Comparison of ENCODE assay signal across 12 cellular contexts in genomic region chr1:2594001-2594640, GRCh38. TPM values are rescaled to one million over a fixed set of nuclear protein-coding genes. Genes with fewer than 3 reads are reported as not detected.
DNase-seq lines count a peak whose midpoint lies in the region; TF ChIP-seq lines count a peak whose summit lies in the region.
"Had no signal": no experiment of that assay in that cellular context is flagged by ENCODE, and none has a peak within 500 bp of the region (broad histone marks: within the 10 kb centered on the region; RNA-seq: fewer than 3 reads in every experiment).

No MANE protein-coding gene starts in this region.

- peaks cover 3% of the 10 kb centered on the region for H3K4me1 Mint-ChIP-seq in activated T-cell treated with anti-CD3 and anti-CD28 coated beads, Interleukin-2, amount 50 U/mL, for 24 hours (ENCODE audit: low read depth)

- in situ Hi-C loops in transverse colon (cut with MboI; ENCODE audit: low pct_ligation_motif_present in 1 of 4, low pct_unique_long_range_greater_than_20kb in 1 of 4, low sequenced_read_pairs in 3 of 4), result no loop called here

- H3K4me1 ChIP-seq in transverse colon, result peaks cover 0 to 20% (median 7%) of the 10 kb centered on the region in 4 donors

- H3K27ac ChIP-seq in transverse colon, result no peak overlapping the region

- H3K4me3 Mint-ChIP-seq in activated T-cell treated with anti-CD3 and anti-CD28 coated beads, Interleukin-2, amount 50 U/mL, for 24 hours, result no peak overlapping the region
- H3K4me3 Mint-ChIP-seq: B cell; stimulated activated naive CD8-positive, alpha-beta T cell treated with anti-CD3 and anti-CD28 coated beads, Interleukin-15, Interleukin-2, amounts not matched to agents 100 ng/mL and 50 ng/mL, for 24 hours; T-cell had no signal

- no peaks in the 10 kb centered on the region for H3K9me3 ChIP-seq in transverse colon

- peak; percentile 13 for DNase-seq in activated T-cell treated with anti-CD3 and anti-CD28 coated beads, Interleukin-2, amount 50 U/mL, for 1 hour
- DNase-seq in activated T-cell treated with anti-CD3 and anti-CD28 coated beads for 4 hours, result no peak
- DNase-seq in astrocyte of the hippocampus (ENCODE audit: low read depth, low spot score), result peak; percentile 63
- DNase-seq in kidney glomerular epithelial cell (lab: John Stamatoyannopoulos, UW), result peak; percentile 46
- DNase-seq in transverse colon, result peak; percentile 65
- DNase-seq in activated T-cell treated with anti-CD3 and anti-CD28 coated beads, Interleukin-2, amount 50 U/mL, for 24 hours, result no peak
- DNase-seq in NCI-H1417 treated with DMSO at 0.1 percent for 48 hours (lab: John Stamatoyannopoulos, UW), result no peak
- DNase-seq in NCI-H1092 treated with DMSO at 0.1 percent for 48 hours (lab: John Stamatoyannopoulos, UW), result no peak
- DNase-seq: activated gamma-delta T cell treated with Interleukin-2 at 50 U/mL for 16 hours, T-cell had no signal

- TF ChIP-seq CTCF in transverse colon (IDR thresholded peaks at IDR 0.05), result no peak

- intact Hi-C loops in transverse colon (cut with DNase I; ENCODE audit: low total_unique reads), result no loop called here

- no peak overlapping the region for H3K27ac Mint-ChIP-seq in activated T-cell treated with anti-CD3 and anti-CD28 coated beads, Interleukin-2, amount 50 U/mL, for 24 hours
- H3K27ac Mint-ChIP-seq: B cell; stimulated activated naive CD8-positive, alpha-beta T cell treated with anti-CD3 and anti-CD28 coated beads, Interleukin-15, Interleukin-2, amounts not matched to agents 100 ng/mL and 50 ng/mL, for 24 hours; T-cell had no signal

- H3K27me3 ChIP-seq in transverse colon, result no peaks in the 10 kb centered on the region

- H3K36me3 ChIP-seq in transverse colon, result no peaks in the 10 kb centered on the region

- no peak for TF ChIP-seq EP300 in transverse colon (IDR thresholded peaks at IDR 0.05; ENCODE audit: low read depth)

- H3K9me3 Mint-ChIP-seq in activated T-cell treated with anti-CD3 and anti-CD28 coated beads, Interleukin-2, amount 50 U/mL, for 24 hours, result peaks cover 2% of the 10 kb centered on the region
- H3K9me3 Mint-ChIP-seq: stimulated activated naive CD8-positive, alpha-beta T cell treated with anti-CD3 and anti-CD28 coated beads, Interleukin-15, Interleukin-2, amounts not matched to agents 100 ng/mL and 50 ng/mL, for 24 hours had no signal

- peaks cover 7% of the 10 kb centered on the region for H3K36me3 Mint-ChIP-seq in activated T-cell treated with anti-CD3 and anti-CD28 coated beads, Interleukin-2, amount 50 U/mL, for 24 hours (ENCODE audit: low read depth)
- H3K36me3 Mint-ChIP-seq: T-cell had no signal

- 22% methylated on average over 18 of the region's 20 CpGs; no CpG with 5 or more reads in 1 of the 2 donors for WGBS in transverse colon (ENCODE audit: low coverage in 1 of 2), 2 donors

- H3K27me3 Mint-ChIP-seq in activated T-cell treated with anti-CD3 and anti-CD28 coated beads, Interleukin-2, amount 50 U/mL, for 24 hours, result no peaks in the 10 kb centered on the region
- H3K27me3 Mint-ChIP-seq: stimulated activated naive CD8-positive, alpha-beta T cell treated with anti-CD3 and anti-CD28 coated beads, Interleukin-15, Interleukin-2, amounts not matched to agents 100 ng/mL and 50 ng/mL, for 24 hours had no signal

- no peak for TF ChIP-seq POLR2A in transverse colon (IDR thresholded peaks at IDR 0.05)

- peak overlapping the region in 2 of 4 donors; percentile 5 to 11 for H3K4me3 ChIP-seq in transverse colon

RNA-seq across cellular contexts. Expression of gene PRXL2B, which starts 7.5 kb away (rescaled TPM):
- 100 to 1,000 TPM in 1 of 4 donors, 10 to 100 TPM in 3; 33.7 to 101 (median 50.1) TPM for total RNA-seq in transverse colon

RNA-seq across cellular contexts. Expression of gene TNFRSF14, which starts 38.0 kb away (rescaled TPM):
- 100 to 1,000 TPM; 178 to 758 (median 278) TPM for total RNA-seq in transverse colon

RNA-seq across cellular contexts. Expression of gene MMEL1, which starts 38.7 kb away (rescaled TPM):
- 10 to 100 TPM in 3 of 4 donors, not detected in 1; 10.5 to 16.7 (median 12.4) TPM for total RNA-seq in transverse colon
- total RNA-seq: B cell had no signal

Comparison
In these comparisons a context has a peak if more than half of its experiments do, and no peak if none do; other contexts are left out.
1. DNase-seq: peak in activated T-cell treated with anti-CD3 and anti-CD28 coated beads, Interleukin-2, amount 50 U/mL, for 1 hour (single experiment), astrocyte of the hippocampus (single experiment), kidney glomerular epithelial cell (single experiment) and transverse colon (single experiment); none in activated T-cell treated with anti-CD3 and anti-CD28 coated beads for 4 hours (single experiment), activated T-cell treated with anti-CD3 and anti-CD28 coated beads, Interleukin-2, amount 50 U/mL, for 24 hours (single experiment), NCI-H1417 treated with DMSO at 0.1 percent for 48 hours (single experiment) and NCI-H1092 treated with DMSO at 0.1 percent for 48 hours (single experiment).